Comparison of ENCODE assay signal across 13 cellular contexts in the genomic region with DNA sequence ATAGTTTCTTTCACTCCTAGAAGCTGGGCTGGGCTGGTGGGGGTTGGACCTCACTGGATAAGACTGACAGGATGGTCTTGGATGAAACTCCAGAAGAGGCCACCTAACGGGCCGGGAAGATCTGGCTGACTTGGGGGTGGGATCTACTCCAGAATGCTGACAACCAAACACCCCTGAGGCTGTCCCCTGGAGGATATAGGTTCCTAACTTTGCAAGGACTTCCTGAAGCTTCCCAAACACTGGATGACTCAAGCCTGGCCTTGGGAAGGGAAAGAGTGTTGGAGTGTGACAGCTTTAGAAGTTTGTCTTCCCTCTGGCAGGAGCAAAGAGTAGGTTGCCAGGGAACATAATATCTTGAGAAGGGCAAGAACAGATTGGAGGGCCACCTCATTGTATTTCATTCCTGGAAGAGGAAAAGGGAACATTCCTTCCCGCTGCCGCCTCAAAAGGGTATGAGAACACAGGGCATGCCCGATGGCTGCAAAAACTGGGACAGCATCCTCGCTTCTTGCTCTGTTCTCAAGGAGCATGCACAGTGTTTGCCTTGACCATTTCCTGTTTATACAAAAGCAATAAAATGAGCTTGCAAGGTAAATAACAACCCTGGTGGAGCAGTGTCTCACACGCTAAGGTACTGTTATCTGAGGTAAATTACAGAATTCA. TPM values are rescaled to one million over a fixed set of nuclear protein-coding genes. Genes with fewer than 3 reads are reported as not detected.
DNase-seq lines count a peak whose midpoint lies in the region; FAIRE-seq and TF ChIP-seq lines count a peak whose summit lies in the region.
"Had no signal": no experiment of that assay in that cellular context is flagged by ENCODE, and none has a peak within 500 bp of the region (broad histone marks: within the 10 kb centered on the region; RNA-seq: fewer than 3 reads in every experiment).

No MANE protein-coding gene starts in this region.

- no peak overlapping the region for H3K4me3 ChIP-seq in fibroblast of pulmonary artery (replicated peaks; ENCODE audit: low read depth, low read length)
- H3K4me3 ChIP-seq: right lobe of liver had no signal

- peaks cover under 1% of the 10 kb centered on the region for H3K4me1 Mint-ChIP-seq in neural crest cell

- H3K27me3 Mint-ChIP-seq in neural crest cell (ENCODE audit: low read depth), result no peaks in the 10 kb centered on the region

- no peaks in the 10 kb centered on the region for H3K9me3 Mint-ChIP-seq in neural crest cell

- no peak overlapping the region for H3K4me3 Mint-ChIP-seq in neural crest cell

- TF ChIP-seq POLR2A in GM12892 (IDR thresholded peaks at IDR 0.05; ENCODE audit: low read depth, low read length), result no peak

- no peaks in the 10 kb centered on the region for H3K36me3 Mint-ChIP-seq in neural crest cell (ENCODE audit: low read depth)

- peak overlapping the region; percentile 51 for H3K27ac Mint-ChIP-seq in neural crest cell (ENCODE audit: unreplicated experiment)

- FAIRE-seq in GM12892 (lab: Jason Lieb, UNC), result no peak
- FAIRE-seq: HTR-8/SVneo had no signal

- TF ChIP-seq CTCF in fibroblast of pulmonary artery (IDR thresholded peaks at IDR 0.05; ENCODE audit: low read length, missing control alignments) (no peak), neural crest cell (conservative IDR thresholded peaks at IDR 0.05) (no peak)

- peak; percentile 74 for DNase-seq in EH (ENCODE audit: low read depth)
- peak; percentile 45 for DNase-seq in T1000 (lab: John Stamatoyannopoulos, UW)
- DNase-seq in fibroblast of pulmonary artery (ENCODE audit: low read depth), result peak; percentile 64
- no peak for DNase-seq in neural crest cell (ENCODE audit: low read depth, low spot score)
- DNase-seq in GM12892 (ENCODE audit: insufficient read length), result no peak
- DNase-seq in activated gamma-delta T cell (lab: John Stamatoyannopoulos, UW), result no peak
- DNase-seq in NCI-H226, result no peak
- no peak for DNase-seq in cerebellar nuclear complex (lab: John Stamatoyannopoulos, UW)
- DNase-seq: activated CD8-positive, alpha-beta memory T cell treated with anti-CD3 and anti-CD28 coated beads, Interleukin-2, amount 50 U/mL, for 48 hours; DND-41; right lobe of liver; stimulated activated naive CD8-positive, alpha-beta T cell treated with anti-CD3 and anti-CD28 coated beads, Interleukin-15, Interleukin-2, amounts not matched to agents 100 U/mL and 50 U/mL, for 24 hours had no signal

RNA-seq across cellular contexts. Expression of gene CYB5B, which starts 6.8 kb away (rescaled TPM):
- total RNA-seq in neural crest cell, result 209 and 221 TPM in 2 replicates
- polyA plus RNA-seq in GM12892 (2012; ENCODE audit: missing spikeins), result 127 TPM

RNA-seq across cellular contexts. Expression of gene TERF2, which starts 31.9 kb away (rescaled TPM):
- total RNA-seq in neural crest cell, result 47.1 and 52.1 TPM in 2 replicates
- 20.9 TPM for polyA plus RNA-seq in GM12892 (2012; ENCODE audit: missing spikeins)

Comparison
In these comparisons a context has a peak if more than half of its experiments do, and no peak if none do; other contexts are left out.
1. DNase-seq: peak in EH (single experiment), T1000 (single experiment) and fibroblast of pulmonary artery (single experiment); none in neural crest cell (single experiment), GM12892 (single experiment), activated gamma-delta T cell (single experiment), NCI-H226 (single experiment) and cerebellar nuclear complex (0 of 2).